ENCODE assay signal across 1 cellular context in the genomic region with DNA sequence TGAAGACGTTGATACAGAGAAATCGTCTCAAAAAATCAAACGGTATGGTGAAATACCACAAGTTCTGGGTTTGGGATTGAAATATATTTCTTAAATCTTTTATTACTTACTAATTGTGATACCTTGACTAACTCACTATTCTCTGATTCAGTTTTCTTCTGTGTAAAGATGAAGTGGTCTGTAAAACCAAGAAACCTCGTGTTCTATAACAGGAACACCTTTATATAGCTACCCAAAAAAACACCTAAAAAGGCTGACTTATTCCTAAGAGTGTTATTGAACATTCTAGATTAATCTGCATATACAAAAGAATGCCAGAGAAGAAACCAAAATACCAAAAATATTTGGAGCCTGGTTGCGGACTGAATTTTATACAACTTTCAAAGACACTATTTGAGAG.
TF ChIP-seq lines count a peak whose summit lies in the region.

No MANE protein-coding gene starts in this region.

TF ChIP-seq in liver, 16 proteins besides CTCF, POLR2A, EP300 and RAD21 (continued from another document):
- TF ChIP-seq, protein P1, sequence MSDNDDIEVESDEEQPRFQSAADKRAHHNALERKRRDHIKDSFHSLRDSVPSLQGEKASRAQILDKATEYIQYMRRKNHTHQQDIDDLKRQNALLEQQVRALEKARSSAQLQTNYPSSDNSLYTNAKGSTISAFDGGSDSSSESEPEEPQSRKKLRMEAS (IDR thresholded peaks at IDR 0.05), result no peak
- no peak for TF ChIP-seq TAF1 (conservative IDR thresholded peaks at IDR 0.05)
- no peak for TF ChIP-seq HNF4A (conservative IDR thresholded peaks at IDR 0.05)
- no peak for TF ChIP-seq HNF4G (IDR thresholded peaks at IDR 0.05)
- no peak for TF ChIP-seq RXRA (IDR thresholded peaks at IDR 0.05)
- TF ChIP-seq NR2F2 (IDR thresholded peaks at IDR 0.05), result no peak
- no peak for TF ChIP-seq FOXA2 (IDR thresholded peaks at IDR 0.05)
TF ChIP-seq in liver: peak in this region for 0.
